In genomic region chr6:6317386-6317785, GRCh38 we compare ENCODE assay signal across 17 cellular contexts. TPM values are rescaled to one million over a fixed set of nuclear protein-coding genes. Genes with fewer than 3 reads are reported as not detected.
A peak's percentile ranks its signal among the peaks of the same experiment; 100 is the strongest.
DNase-seq lines count a peak whose midpoint lies in the region; ATAC-seq and TF ChIP-seq lines count a peak whose summit lies in the region.
"Had no signal": no experiment of that assay in that cellular context is flagged by ENCODE, and none has a peak within 500 bp of the region (broad histone marks: within the 10 kb centered on the region; RNA-seq: fewer than 3 reads in every experiment).

No MANE protein-coding gene starts in this region.

- H3K27ac ChIP-seq in Karpas-422 (ENCODE audit: low read length) (no peak overlapping the region), coronary artery (peak overlapping the region in 1 of 2 donors; percentile 43), suprapubic skin (no peak overlapping the region)
- H3K27ac ChIP-seq: A549 had no signal

- DNase-seq in activated CD8-positive, alpha-beta T cell treated with anti-CD3 and anti-CD28 coated beads, Interleukin-2, amount 10 ng/mL, durations not matched to agents 7 days and 5 days = peak; percentile 9
- no peak for DNase-seq in activated CD8-positive, alpha-beta T cell treated with anti-CD3 and anti-CD28 coated beads for 36 hours
- DNase-seq in Karpas-422 = peak; percentile 54
- no peak for DNase-seq in coronary artery (ENCODE audit: low spot score)
- no peak for DNase-seq in suprapubic skin (ENCODE audit: low spot score in 2 of 2)
- DNase-seq: C1 segment of cervical spinal cord, DND-41, GDM1, GOT3, KG1, NCI-H1105, NCI-H1694, NCI-H524 had no signal

- no peaks in the 10 kb centered on the region for H3K9me3 Mint-ChIP-seq in activated CD8-positive, alpha-beta T cell treated with anti-CD3 and anti-CD28 coated beads, Interleukin-2, amount 10 ng/mL, durations not matched to agents 7 days and 5 days (ENCODE audit: insufficient read depth)
- no peaks in the 10 kb centered on the region for H3K9me3 Mint-ChIP-seq in activated CD8-positive, alpha-beta T cell treated with anti-CD3 and anti-CD28 coated beads for 36 hours

- no peak overlapping the region for H3K9ac ChIP-seq in Karpas-422 (ENCODE audit: low read length)

- H3K36me3 ChIP-seq in Karpas-422 (ENCODE audit: insufficient read depth, low read length) (no peaks in the 10 kb centered on the region), suprapubic skin (no peaks in the 10 kb centered on the region)

- H2AFZ ChIP-seq in Karpas-422 (ENCODE audit: low read length) = no peak overlapping the region

- no peaks in the 10 kb centered on the region for H3K36me3 Mint-ChIP-seq in activated CD8-positive, alpha-beta T cell treated with anti-CD3 and anti-CD28 coated beads, Interleukin-2, amount 10 ng/mL, durations not matched to agents 7 days and 5 days (ENCODE audit: low read depth)
- no peaks in the 10 kb centered on the region for H3K36me3 Mint-ChIP-seq in activated CD8-positive, alpha-beta T cell treated with anti-CD3 and anti-CD28 coated beads for 36 hours (ENCODE audit: low read depth)

- intact Hi-C loops in activated CD8-positive, alpha-beta T cell treated with anti-CD3 and anti-CD28 coated beads for 36 hours (cut with micrococcal nuclease) = no loop called here

- no peak overlapping the region for H3K27ac Mint-ChIP-seq in activated CD8-positive, alpha-beta T cell treated with anti-CD3 and anti-CD28 coated beads, Interleukin-2, amount 10 ng/mL, durations not matched to agents 7 days and 5 days
- no peak overlapping the region for H3K27ac Mint-ChIP-seq in activated CD8-positive, alpha-beta T cell treated with anti-CD3 and anti-CD28 coated beads for 36 hours

- peaks cover 42% of the 10 kb centered on the region for H3K27me3 Mint-ChIP-seq in activated CD8-positive, alpha-beta T cell treated with anti-CD3 and anti-CD28 coated beads, Interleukin-2, amount 10 ng/mL, durations not matched to agents 7 days and 5 days (ENCODE audit: low read depth)
- peaks cover 45% of the 10 kb centered on the region for H3K27me3 Mint-ChIP-seq in activated CD8-positive, alpha-beta T cell treated with anti-CD3 and anti-CD28 coated beads for 36 hours

- POLR2A ChIA-PET in activated CD8-positive, alpha-beta T cell treated with anti-CD3 and anti-CD28 coated beads, Interleukin-2, amount 10 ng/mL, durations not matched to agents 7 days and 5 days (lab: Charles Lee) = no interaction called here
- POLR2A ChIA-PET in activated CD8-positive, alpha-beta T cell treated with anti-CD3 and anti-CD28 coated beads for 36 hours (lab: Charles Lee) = no interaction called here

- no peaks in the 10 kb centered on the region for H3K4me1 Mint-ChIP-seq in activated CD8-positive, alpha-beta T cell treated with anti-CD3 and anti-CD28 coated beads, Interleukin-2, amount 10 ng/mL, durations not matched to agents 7 days and 5 days (ENCODE audit: low read depth)
- no peaks in the 10 kb centered on the region for H3K4me1 Mint-ChIP-seq in activated CD8-positive, alpha-beta T cell treated with anti-CD3 and anti-CD28 coated beads for 36 hours (ENCODE audit: low read depth)

- TF ChIP-seq EP300 in suprapubic skin (IDR thresholded peaks at IDR 0.05) = no peak

- H3K4me1 ChIP-seq in Karpas-422 (ENCODE audit: low read length) (peaks cover 39% of the 10 kb centered on the region), suprapubic skin (peaks cover 11% of the 10 kb centered on the region)
- H3K4me1 ChIP-seq: A549 had no signal

- H3K27me3 ChIP-seq in Karpas-422 (ENCODE audit: low read length) = no peaks in the 10 kb centered on the region; the same call in 1 of the 2 replicates
- H3K27me3 ChIP-seq in suprapubic skin = peaks cover 35% of the 10 kb centered on the region

- no peak for TF ChIP-seq CTCF in activated CD8-positive, alpha-beta T cell treated with anti-CD3 and anti-CD28 coated beads for 36 hours (IDR thresholded peaks at IDR 0.05)
- no peak for TF ChIP-seq CTCF in coronary artery (IDR thresholded peaks at IDR 0.05)
- TF ChIP-seq CTCF in suprapubic skin (IDR thresholded peaks at IDR 0.05) = no peak

- no peak for ATAC-seq in activated CD8-positive, alpha-beta T cell treated with anti-CD3 and anti-CD28 coated beads, Interleukin-2, amount 10 ng/mL, durations not matched to agents 7 days and 5 days
- no peak for ATAC-seq in activated CD8-positive, alpha-beta T cell treated with anti-CD3 and anti-CD28 coated beads for 36 hours
- ATAC-seq in GM21786 (IDR thresholded peaks at IDR 0.05; ENCODE audit: unreplicated experiment) (no peak), GM18858 (IDR thresholded peaks at IDR 0.05; ENCODE audit: unreplicated experiment) (no peak)
- ATAC-seq: A549 had no signal

- no peaks in the 10 kb centered on the region for H3K9me2 ChIP-seq in Karpas-422 (replicated peaks; ENCODE audit: insufficient read depth, low read length)

- H3K9me3 ChIP-seq in Karpas-422 (ENCODE audit: low read length) = no peaks in the 10 kb centered on the region
- H3K9me3 ChIP-seq in suprapubic skin = no peaks in the 10 kb centered on the region
- H3K9me3 ChIP-seq: A549 had no signal

- no peak overlapping the region for H3K4me3 Mint-ChIP-seq in activated CD8-positive, alpha-beta T cell treated with anti-CD3 and anti-CD28 coated beads, Interleukin-2, amount 10 ng/mL, durations not matched to agents 7 days and 5 days
- H3K4me3 Mint-ChIP-seq in activated CD8-positive, alpha-beta T cell treated with anti-CD3 and anti-CD28 coated beads for 36 hours = no peak overlapping the region

- H4K20me1 ChIP-seq in Karpas-422 (ENCODE audit: insufficient read depth, low read depth, low read length) = no peaks in the 10 kb centered on the region

- H3K4me2 ChIP-seq in Karpas-422 (ENCODE audit: low read depth, low read length, poor library complexity, severe bottlenecking) = peak overlapping the region; percentile 1
- H3K4me2 ChIP-seq: A549 had no signal

- 53% methylated on average over 2 of the region's 2 CpGs for WGBS in suprapubic skin

- H3K4me3 ChIP-seq in Karpas-422 (ENCODE audit: low read length) = no peak overlapping the region
- H3K4me3 ChIP-seq in coronary artery = peak overlapping the region; percentile 40
- peak overlapping the region; percentile 31 for H3K4me3 ChIP-seq in suprapubic skin
- H3K4me3 ChIP-seq: A549 had no signal

- TF ChIP-seq POLR2A in suprapubic skin (IDR thresholded peaks at IDR 0.05) = no peak

- CTCF ChIA-PET in activated CD8-positive, alpha-beta T cell treated with anti-CD3 and anti-CD28 coated beads, Interleukin-2, amount 10 ng/mL, durations not matched to agents 7 days and 5 days (lab: Charles Lee) = no interaction called here
- CTCF ChIA-PET in activated CD8-positive, alpha-beta T cell treated with anti-CD3 and anti-CD28 coated beads for 36 hours (lab: Charles Lee) = no interaction called here

- no peaks in the 10 kb centered on the region for H3K79me2 ChIP-seq in Karpas-422 (ENCODE audit: low read length)

RNA-seq across cellular contexts. Expression of gene F13A1, which starts 3.1 kb away (rescaled TPM):
- total RNA-seq in activated CD8-positive, alpha-beta T cell treated with anti-CD3 and anti-CD28 coated beads, Interleukin-2, amount 10 ng/mL, durations not matched to agents 7 days and 5 days = not detected
- not detected for total RNA-seq in activated CD8-positive, alpha-beta T cell treated with anti-CD3 and anti-CD28 coated beads for 36 hours
- 0.78 and 3.2 TPM in 2 replicates for total RNA-seq in Karpas-422 (2014; rRNA removed; shearing (Covaris generic); ENCODE audit: low replicate concordance)
- total RNA-seq in suprapubic skin = 10 to 100 TPM in 3 of 4 donors, 1 to 10 TPM in 1; 9.7 to 32.7 (median 17.2) TPM
- total RNA-seq: M059J had no signal

Comparison
In these comparisons a context has a peak if more than half of its experiments do, and no peak if none do; other contexts are left out.
1. DNase-seq: peak in activated CD8-positive, alpha-beta T cell treated with anti-CD3 and anti-CD28 coated beads, Interleukin-2, amount 10 ng/mL, durations not matched to agents 7 days and 5 days (single experiment) and Karpas-422 (single experiment); none in activated CD8-positive, alpha-beta T cell treated with anti-CD3 and anti-CD28 coated beads for 36 hours (single experiment), coronary artery (single experiment) and suprapubic skin (0 of 2).